ENCODE assay signal across 1 cellular context in the genomic region with DNA sequence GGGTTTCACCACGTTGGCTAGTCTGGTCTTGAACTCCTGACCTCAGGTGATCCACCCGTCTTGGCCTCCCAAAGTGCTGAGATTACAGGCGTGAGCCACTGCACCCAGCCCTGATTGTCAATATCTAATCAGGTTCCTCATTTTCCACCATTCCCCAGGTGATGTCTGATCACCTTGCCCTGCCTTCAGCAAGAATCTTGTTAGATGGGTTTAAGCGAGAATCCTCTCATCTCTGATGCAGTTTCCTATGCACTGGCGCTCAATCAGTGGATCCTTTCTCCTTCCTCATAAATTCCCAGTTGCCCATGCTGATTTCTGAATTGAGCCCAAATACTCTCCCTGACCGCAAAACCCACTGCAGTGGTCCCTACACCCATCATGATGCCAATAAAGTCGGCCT.
TF ChIP-seq lines count a peak whose summit lies in the region.

No MANE protein-coding gene starts in this region.

TF ChIP-seq in IMR-90, 13 proteins besides CTCF, POLR2A, EP300 and RAD21:
- TF ChIP-seq FOS (IDR thresholded peaks at IDR 0.05; ENCODE audit: low read depth, low read length) = no peak
- no peak for TF ChIP-seq RFX5 (IDR thresholded peaks at IDR 0.05; ENCODE audit: low read depth, low read length)
- no peak for TF ChIP-seq MAZ (IDR thresholded peaks at IDR 0.05; ENCODE audit: borderline replicate concordance, low read depth, low read length)
- TF ChIP-seq SMC3 (IDR thresholded peaks at IDR 0.05; ENCODE audit: low read depth, low read length) = no peak
- TF ChIP-seq MXI1 (IDR thresholded peaks at IDR 0.05; ENCODE audit: borderline replicate concordance, low read depth, low read length) = no peak
- no peak for TF ChIP-seq MAFK (IDR thresholded peaks at IDR 0.05; ENCODE audit: low read depth, low read length)
- TF ChIP-seq RCOR1 (IDR thresholded peaks at IDR 0.05; ENCODE audit: insufficient replicate concordance, low read length) = no peak
- no peak for TF ChIP-seq CHD1 (IDR thresholded peaks at IDR 0.05; ENCODE audit: low read depth, low read length)
- TF ChIP-seq, protein P1, sequence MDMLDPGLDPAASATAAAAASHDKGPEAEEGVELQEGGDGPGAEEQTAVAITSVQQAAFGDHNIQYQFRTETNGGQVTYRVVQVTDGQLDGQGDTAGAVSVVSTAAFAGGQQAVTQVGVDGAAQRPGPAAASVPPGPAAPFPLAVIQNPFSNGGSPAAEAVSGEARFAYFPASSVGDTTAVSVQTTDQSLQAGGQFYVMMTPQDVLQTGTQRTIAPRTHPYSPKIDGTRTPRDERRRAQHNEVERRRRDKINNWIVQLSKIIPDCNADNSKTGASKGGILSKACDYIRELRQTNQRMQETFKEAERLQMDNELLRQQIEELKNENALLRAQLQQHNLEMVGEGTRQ (IDR thresholded peaks at IDR 0.05; ENCODE audit: low read depth, low read length) = no peak
- TF ChIP-seq NFE2L2 (IDR thresholded peaks at IDR 0.05; ENCODE audit: low read depth, low read length) = no peak
- TF ChIP-seq, protein P2, sequence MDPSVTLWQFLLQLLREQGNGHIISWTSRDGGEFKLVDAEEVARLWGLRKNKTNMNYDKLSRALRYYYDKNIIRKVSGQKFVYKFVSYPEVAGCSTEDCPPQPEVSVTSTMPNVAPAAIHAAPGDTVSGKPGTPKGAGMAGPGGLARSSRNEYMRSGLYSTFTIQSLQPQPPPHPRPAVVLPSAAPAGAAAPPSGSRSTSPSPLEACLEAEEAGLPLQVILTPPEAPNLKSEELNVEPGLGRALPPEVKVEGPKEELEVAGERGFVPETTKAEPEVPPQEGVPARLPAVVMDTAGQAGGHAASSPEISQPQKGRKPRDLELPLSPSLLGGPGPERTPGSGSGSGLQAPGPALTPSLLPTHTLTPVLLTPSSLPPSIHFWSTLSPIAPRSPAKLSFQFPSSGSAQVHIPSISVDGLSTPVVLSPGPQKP (IDR thresholded peaks at IDR 0.05; ENCODE audit: borderline replicate concordance, low read depth, low read length) = no peak
- no peak for TF ChIP-seq CEBPB (IDR thresholded peaks at IDR 0.05; ENCODE audit: low read depth, low read length)
- no peak for TF ChIP-seq BHLHE40 (IDR thresholded peaks at IDR 0.05; ENCODE audit: low read depth, low read length)
